ENCODE assay signal across 8 cellular contexts in genomic region chr10:123994417-123995081, GRCh38.
DNase-seq lines count a peak whose midpoint lies in the region; ATAC-seq, FAIRE-seq and TF ChIP-seq lines count a peak whose summit lies in the region.

No MANE protein-coding gene starts in this region.

- H2AFZ ChIP-seq in K562 (ENCODE audit: low read depth, low read length) = peak overlapping the region; percentile 91

- WGBS in K562 (ENCODE audit: insufficient coverage, low coverage, missing lambda C conversion rate) = 5% methylated on average over 21 of the region's 30 CpGs
- no CpG with 5 or more reads among the region's 30 CpGs for WGBS in iPS DF 6.9 (ENCODE audit: insufficient coverage, insufficient read length)

- peak overlapping the region; percentile 74 to 79 for H3K4me3 Mint-ChIP-seq in CD14-positive monocyte

- no peaks in the 10 kb centered on the region for H3K79me2 ChIP-seq in K562 (ENCODE audit: control insufficient read depth, insufficient read depth, low read length)

- peaks cover 63% of the 10 kb centered on the region for H3K4me1 Mint-ChIP-seq in CD14-positive monocyte

- H3K27me3 ChIP-seq in K562 (ENCODE audit: control insufficient read depth in 2 of 2, insufficient read depth in 2 of 2, low read length in 2 of 2) = no peaks in the 10 kb centered on the region
- peaks cover 8% of the 10 kb centered on the region; the same call in 1 of the 2 replicates for H3K27me3 ChIP-seq in iPS DF 6.9 (ENCODE audit: control insufficient read depth, insufficient read depth, low read length)
- H3K27me3 ChIP-seq in gastrocnemius medialis = peaks cover 20 to 34% (median 26%) of the 10 kb centered on the region in 3 donors

- H3K27ac ChIP-seq in K562 (ENCODE audit: extremely low read depth, low read depth, low read length) (no peak overlapping the region), iPS DF 6.9 (ENCODE audit: low read length) (no peak overlapping the region), gastrocnemius medialis (no peak overlapping the region)

- CTCF ChIA-PET in K562 (lab: Yijun Ruan, JAX; ENCODE audit: low intra/inter-chr PET ratio) = interaction anchor here (0.6 to 2.3 kb wide), 2 partner anchors 395 to 574 kb away, joined by 3 to 26 read pairs; no protein-coding TSS in a partner anchor

- no peak for TF ChIP-seq POLR2A in K562 (conservative IDR thresholded peaks at IDR 0.05)
- TF ChIP-seq POLR2A in gastrocnemius medialis (IDR thresholded peaks at IDR 0.05) = no peak

- intact Hi-C loops in CD14-positive monocyte (cut with micrococcal nuclease) = loop anchor here (1.0 to 5.0 kb wide), 5 partner anchors 38 to 398 kb away; partner anchors contain the start of gene CHST15 (in 2 of the 2)
- intact Hi-C loops in K562 (cut with micrococcal nuclease) = loop anchor here (1.0 kb wide), 1 partner anchor 395 kb away; no protein-coding TSS in a partner anchor
- intact Hi-C loops in gastrocnemius medialis (cut with DNase I; ENCODE audit: low total_unique reads) = loop anchor here (1.0 to 10.0 kb wide), 4 partner anchors 100 to 395 kb away; partner anchors contain the start of gene CHST15

- H3K36me3 ChIP-seq in K562 (ENCODE audit: control insufficient read depth, insufficient read depth, low read length) (no peaks in the 10 kb centered on the region), iPS DF 6.9 (ENCODE audit: control insufficient read depth, insufficient read depth, low read length) (no peaks in the 10 kb centered on the region), gastrocnemius medialis (no peaks in the 10 kb centered on the region)

- peak; percentile 54 for FAIRE-seq in K562 (lab: Jason Lieb, UNC)

- H3K27me3 Mint-ChIP-seq in CD14-positive monocyte (ENCODE audit: low read depth in 3 of 3) = peaks cover 47 to 58% (median 51%) of the 10 kb centered on the region in 3 donors

- DNase-seq in CD14-positive monocyte (ENCODE audit: low spot score) (peak; percentile 84), NCI-H128 (lab: John Stamatoyannopoulos, UW; ENCODE audit: unreplicated experiment) (peak; percentile 11), UCSD-AML1 (lab: John Stamatoyannopoulos, UW; ENCODE audit: unreplicated experiment) (peak; percentile 79), K562 (ENCODE audit: extremely low read depth in 1 of 4, low spot score in 3 of 4) (peak; percentile 76 to 86 (median 82)), iPS DF 6.9 (ENCODE audit: low read depth, low spot score) (peak; percentile 86), gastrocnemius medialis (peak; percentile 55 to 71)

- no peak for TF ChIP-seq EP300 in K562 (IDR thresholded peaks at IDR 0.05; ENCODE audit: low read length)

- peaks cover 0 to 21% (median 10%) of the 10 kb centered on the region in 7 donors for H3K9me3 Mint-ChIP-seq in CD14-positive monocyte

- TF ChIP-seq CTCF in CD14-positive monocyte (IDR thresholded peaks at IDR 0.05) (peak; percentile 98), K562 (IDR thresholded peaks at IDR 0.05 in 2 of 3, conservative IDR thresholded peaks at IDR 0.05 in 1 of 3; ENCODE audit: insufficient read depth in 2 of 3, low read depth in 1 of 3, low read length in 3 of 3) (peak; percentile 76 to 84 (median 81)), gastrocnemius medialis (IDR thresholded peaks at IDR 0.05 in 4 of 5, conservative IDR thresholded peaks at IDR 0.05 in 1 of 5) (peak; percentile 96 to 99 (median 98))

- no peaks in the 10 kb centered on the region for H3K9me3 ChIP-seq in K562 (replicated peaks; ENCODE audit: control insufficient read depth, insufficient read depth, low read depth, low read length)
- no peaks in the 10 kb centered on the region for H3K9me3 ChIP-seq in iPS DF 6.9 (ENCODE audit: control insufficient read depth, insufficient read depth, low read length)
- no peaks in the 10 kb centered on the region for H3K9me3 ChIP-seq in gastrocnemius medialis

- peak; percentile 52 for ATAC-seq in GM21786 (IDR thresholded peaks at IDR 0.05; ENCODE audit: unreplicated experiment)
- ATAC-seq in K562 = peak; percentile 97
- peak; percentile 65 to 76 for ATAC-seq in gastrocnemius medialis
- ATAC-seq in HG03095 (IDR thresholded peaks at IDR 0.05; ENCODE audit: unreplicated experiment) = no peak

- H3K4me1 ChIP-seq in K562 (replicated peaks in 1 of 2; ENCODE audit: control insufficient read depth in 2 of 2, insufficient read depth in 2 of 2, low read length in 2 of 2) = peaks cover 0 to 12% of the 10 kb centered on the region in 2 experiments; a peak in 2 of 5 replicates
- H3K4me1 ChIP-seq in iPS DF 6.9 (ENCODE audit: control insufficient read depth, insufficient read depth, low read length) = peaks cover 1% of the 10 kb centered on the region; the same call in 1 of the 2 replicates
- peaks cover 0 to 16% of the 10 kb centered on the region in 2 donors for H3K4me1 ChIP-seq in gastrocnemius medialis

- H4K20me1 ChIP-seq in K562 (replicated peaks; ENCODE audit: control insufficient read depth, insufficient read depth, low read length) = no peaks in the 10 kb centered on the region

- H3K27ac Mint-ChIP-seq in CD14-positive monocyte = peak overlapping the region; percentile 57 to 100 (median 98)

- H3K4me3 ChIP-seq in K562 = no peak overlapping the region
- peak overlapping the region; percentile 14; the same call in 1 of the 2 replicates for H3K4me3 ChIP-seq in iPS DF 6.9 (ENCODE audit: low read length)
- peak overlapping the region in 2 of 4 donors; percentile 1 to 7 for H3K4me3 ChIP-seq in gastrocnemius medialis

- no peak overlapping the region; a peak in 1 of 4 replicates for H3K9ac ChIP-seq in K562 (ENCODE audit: insufficient read depth in 1 of 2, low read depth in 2 of 2, low read length in 2 of 2)

- no peaks in the 10 kb centered on the region for H3K9me1 ChIP-seq in K562 (ENCODE audit: control insufficient read depth, insufficient read depth, low read length)

- POLR2A ChIA-PET in K562 (lab: Yijun Ruan, JAX) = interaction anchor here (0.6 kb wide), 1 partner anchor 396 kb away, joined by 3 read pairs; no protein-coding TSS in a partner anchor

- peak; percentile 77 to 84 for TF ChIP-seq RAD21 in K562 (CRISPR knock-in tag; conservative IDR thresholded peaks at IDR 0.05 in 1 of 2, IDR thresholded peaks at IDR 0.05 in 1 of 2)

- no TSS peak for BruUV-seq in K562 (replicated peaks; lab: Mats Ljungman, UMichigan)

- H3K4me2 ChIP-seq in K562 (ENCODE audit: insufficient read depth, low read length) = peak overlapping the region; percentile 60

- H3K36me3 Mint-ChIP-seq in CD14-positive monocyte = peaks cover 11 to 29% of the 10 kb centered on the region in 2 donors

- in situ Hi-C loops in K562 (cut with MboI) = no loop called here
- in situ Hi-C loops in gastrocnemius medialis (cut with MboI; ENCODE audit: low sequenced_read_pairs in 4 of 4) = loop anchor here (5.0 to 10.0 kb wide), 2 partner anchors 270 to 393 kb away; no protein-coding TSS in a partner anchor

TF ChIP-seq in K562, 482 proteins besides CTCF, POLR2A, EP300 and RAD21 (continues in another document):
- TF ChIP-seq ZNF584 (CRISPR knock-in tag; IDR thresholded peaks at IDR 0.05; ENCODE audit: low read depth) (no peak), CTBP1 (IDR thresholded peaks at IDR 0.05; ENCODE audit: borderline replicate concordance) (peak; percentile 12; the same call in 1 of the 2 replicates), DEAF1 (CRISPR knock-in tag; IDR thresholded peaks at IDR 0.05) (peak; percentile 54), ZBTB7A (IDR thresholded peaks at IDR 0.05; ENCODE audit: borderline replicate concordance, control insufficient read depth, low read depth, low read length) (peak; percentile 72; the same call in 1 of the 2 replicates), PKNOX1 (IDR thresholded peaks at IDR 0.05) (peak; percentile 21; the same call in 1 of the 2 replicates), TAF7 (tag; IDR thresholded peaks at IDR 0.05) (no peak), ZBTB33 (CRISPR knock-in tag; IDR thresholded peaks at IDR 0.05) (no peak), GABPB2 (CRISPR knock-in tag; conservative IDR thresholded peaks at IDR 0.05) (no peak), BCOR (IDR thresholded peaks at IDR 0.05) (peak; percentile 32; the same call in 1 of the 2 replicates), MAZ (CRISPR knock-in tag; conservative IDR thresholded peaks at IDR 0.05 in 1 of 2, IDR thresholded peaks at IDR 0.05 in 1 of 2) (0 out of 4 replicates have a peak, but pooled peaks of 1 of the 2 experiments have one; percentile 12)

Comparison
In these comparisons a context has a peak if more than half of its experiments do, and no peak if none do; other contexts are left out.
1. DNase-seq: peak in every context shown above with its lines; median percentile 86 in iPS DF 6.9; 84 in CD14-positive monocyte; 82 in K562; 79 in UCSD-AML1; 63 in gastrocnemius medialis; 11 in NCI-H128.